ENCODE assay signal across 1 cellular context in genomic region chr7:38054199-38054598, GRCh38.
TF ChIP-seq lines count a peak whose summit lies in the region.

No MANE protein-coding gene starts in this region.

TF ChIP-seq in GM23338, 12 proteins besides CTCF, POLR2A, EP300 and RAD21 (continued from another document):
- no peak for TF ChIP-seq ZNF462 (CRISPR knock-in tag; IDR thresholded peaks at IDR 0.05)
TF ChIP-seq in GM23338: peak in this region for 0.
